Comparison of ENCODE assay signal across 3 cellular contexts in genomic region chr4:67706682-67707081, GRCh38.
TF ChIP-seq lines count a peak whose summit lies in the region.

No MANE protein-coding gene starts in this region.

TF ChIP-seq in HEK293, 187 proteins besides CTCF, POLR2A, EP300 and RAD21:
- peak; percentile 56 for TF ChIP-seq SETDB1 (IDR thresholded peaks at IDR 0.05; ENCODE audit: insufficient read length, low read length)

TF ChIP-seq in GM12878, 131 proteins besides CTCF, POLR2A, EP300 and RAD21:
- peak; percentile 82 for TF ChIP-seq KLF5 (IDR thresholded peaks at IDR 0.05; ENCODE audit: partially characterized antibody)

TF ChIP-seq in K562, 482 proteins besides CTCF, POLR2A, EP300 and RAD21:
- TF ChIP-seq CBX3 (IDR thresholded peaks at IDR 0.05; ENCODE audit: borderline replicate concordance in 1 of 2, low read length in 2 of 2) (peak in 1 of 2 experiments; percentile 57; a peak in 1 of 3 replicates), ZNF280A (IDR thresholded peaks at IDR 0.05; ENCODE audit: low read depth, partially characterized antibody) (peak; percentile 48)
